In genomic region chr13:39942901-39943273, GRCh38 we compare ENCODE assay signal across 8 cellular contexts.
DNase-seq lines count a peak whose midpoint lies in the region; ATAC-seq and TF ChIP-seq lines count a peak whose summit lies in the region.

No MANE protein-coding gene starts in this region.

- no peak overlapping the region for H4K8ac ChIP-seq in neuronal stem cell (ENCODE audit: low read depth, low read length)

- H3K79me2 ChIP-seq in PC-3 (ENCODE audit: low read length) (no peaks in the 10 kb centered on the region), fibroblast of lung (ENCODE audit: control insufficient read depth, insufficient read depth, low read length) (no peaks in the 10 kb centered on the region)

- H3K4me2 ChIP-seq in PC-3 (ENCODE audit: low read length) (no peak overlapping the region), fibroblast of lung (ENCODE audit: extremely low read depth, insufficient read depth, low read length) (no peak overlapping the region), neuronal stem cell (ENCODE audit: insufficient read depth, low read length, poor library complexity, severe bottlenecking) (no peak overlapping the region)

- no peaks in the 10 kb centered on the region for H3K9me2 ChIP-seq in PC-3 (replicated peaks; ENCODE audit: low read length)

- H3K9me3 ChIP-seq in PC-3 (ENCODE audit: low read length) (no peaks in the 10 kb centered on the region), fibroblast of lung (ENCODE audit: control insufficient read depth, insufficient read depth, low read depth, low read length) (no peaks in the 10 kb centered on the region), neuronal stem cell (replicated peaks in 1 of 2; ENCODE audit: control insufficient read depth in 2 of 2, insufficient read depth in 1 of 2, low read depth in 1 of 2, low read length in 2 of 2) (peaks cover 0 to 3% of the 10 kb centered on the region in 2 donors)

- POLR2A ChIA-PET in PC-3 (lab: Charles Lee; ENCODE audit: unreplicated experiment), result interaction anchor here (0.6 kb wide), 1 partner anchor 707 kb away, joined by 3 read pairs; no protein-coding TSS in a partner anchor

- ATAC-seq in GM21360 (IDR thresholded peaks at IDR 0.05; ENCODE audit: unreplicated experiment) (peak; percentile 97), HG03571 (IDR thresholded peaks at IDR 0.05; ENCODE audit: unreplicated experiment) (peak; percentile 98), PC-3 (peak; percentile 99)

- no TSS peak for BruUV-seq in PC-3 (replicated peaks; lab: Mats Ljungman, UMichigan)

- H3K36me3 ChIP-seq in PC-3 (ENCODE audit: low read depth, low read length), result no peaks in the 10 kb centered on the region
- H3K36me3 ChIP-seq in fibroblast of lung (ENCODE audit: control insufficient read depth, insufficient read depth, low read length), result no peaks in the 10 kb centered on the region
- no peaks in the 10 kb centered on the region for H3K36me3 ChIP-seq in neuronal stem cell (replicated peaks in 1 of 2; ENCODE audit: control insufficient read depth in 2 of 2, insufficient read depth in 2 of 2, low read length in 2 of 2)

- H3K4ac ChIP-seq in neuronal stem cell (ENCODE audit: low read length), result no peak overlapping the region

- no CpG with 5 or more reads among the region's 8 CpGs for WGBS in neuronal stem cell (ENCODE audit: extremely low coverage in 2 of 2, insufficient read length in 2 of 2, insufficient replicate concordance in 1 of 2), 2 donors

- no peak overlapping the region for H2BK120ac ChIP-seq in neuronal stem cell (ENCODE audit: low read depth, low read length)

- TF ChIP-seq CTCF in PC-3 (conservative IDR thresholded peaks at IDR 0.05; ENCODE audit: low read depth, low read length), result peak; percentile 97
- TF ChIP-seq CTCF in fibroblast of lung (conservative IDR thresholded peaks at IDR 0.05 in 1 of 2, IDR thresholded peaks at IDR 0.05 in 1 of 2; ENCODE audit: low read depth in 1 of 2, low read length in 2 of 2), result peak; percentile 98 to 100

- H2AK5ac ChIP-seq in neuronal stem cell (ENCODE audit: low read depth, low read length), result no peak overlapping the region

- H2AFZ ChIP-seq in PC-3 (ENCODE audit: low read length), result peak overlapping the region; percentile 41; the same call in 1 of the 2 replicates
- H2AFZ ChIP-seq in fibroblast of lung (ENCODE audit: low read length), result no peak overlapping the region
- H2AFZ ChIP-seq in neuronal stem cell (ENCODE audit: low read length), result no peak overlapping the region

- DNase-seq in DMS114 treated with DMSO at 0.1 percent for 48 hours (lab: John Stamatoyannopoulos, UW; ENCODE audit: unreplicated experiment), result peak; percentile 26
- DNase-seq in PC-3, result peak; percentile 85
- peak; percentile 70 for DNase-seq in activated T-cell treated with anti-CD3 and anti-CD28 coated beads, Interleukin-2, amount 50 U/mL, for 1 hour
- peak; percentile 77 to 79 for DNase-seq in fibroblast of lung (ENCODE audit: low read depth in 2 of 2)
- DNase-seq in neuronal stem cell (ENCODE audit: low spot score), result peak; percentile 64
- DNase-seq in substantia nigra (lab: John Stamatoyannopoulos, UW), result peak in 40 of 49 donors; percentile 2 to 66 (median 24)

- H4K20me1 ChIP-seq in PC-3 (ENCODE audit: low read length) (no peaks in the 10 kb centered on the region), fibroblast of lung (ENCODE audit: control insufficient read depth, extremely low read depth, insufficient read depth, low read length) (no peaks in the 10 kb centered on the region)

- H3K23ac ChIP-seq in neuronal stem cell (ENCODE audit: low read depth, low read length, poor library complexity), result no peak overlapping the region

- no peak overlapping the region for H2BK15ac ChIP-seq in neuronal stem cell (ENCODE audit: low read length)

- no peaks in the 10 kb centered on the region for H3K4me1 ChIP-seq in PC-3 (ENCODE audit: insufficient read depth, low read length)
- H3K4me1 ChIP-seq in fibroblast of lung (ENCODE audit: control insufficient read depth, extremely low read depth, insufficient read depth, low read length), result no peaks in the 10 kb centered on the region
- peaks cover 3 to 7% of the 10 kb centered on the region in 2 donors for H3K4me1 ChIP-seq in neuronal stem cell (ENCODE audit: control insufficient read depth in 2 of 2, insufficient read depth in 1 of 2, low read depth in 1 of 2, low read length in 2 of 2)

- no peak overlapping the region for H3K14ac ChIP-seq in neuronal stem cell (ENCODE audit: low read length)

- no peak overlapping the region for H3K27ac ChIP-seq in PC-3 (ENCODE audit: low read length)
- no peak overlapping the region for H3K27ac ChIP-seq in fibroblast of lung (ENCODE audit: insufficient read depth, low read length)
- H3K27ac ChIP-seq in neuronal stem cell (replicated peaks; ENCODE audit: low read length), result no peak overlapping the region
- no peak overlapping the region for H3K27ac ChIP-seq in substantia nigra (ENCODE audit: low read depth, low read length, poor library complexity, severe bottlenecking)

- CTCF ChIA-PET in PC-3 (lab: Charles Lee), result interaction anchor here (0.5 to 1.3 kb wide), 8 partner anchors 9 to 740 kb away, joined by 3 to 6 read pairs (median 3); no protein-coding TSS in a partner anchor

- H3K9ac ChIP-seq in PC-3 (ENCODE audit: low read length) (no peak overlapping the region), fibroblast of lung (ENCODE audit: insufficient read depth, low read length) (no peak overlapping the region), neuronal stem cell (ENCODE audit: low read depth, low read length, poor library complexity) (no peak overlapping the region)

- H3K79me1 ChIP-seq in neuronal stem cell (ENCODE audit: low read depth, low read length), result no peaks in the 10 kb centered on the region

- no peak overlapping the region for H4K91ac ChIP-seq in neuronal stem cell (ENCODE audit: low read depth, low read length, poor library complexity)

- no peak overlapping the region for H2BK12ac ChIP-seq in neuronal stem cell (ENCODE audit: low read length)

- H3F3A ChIP-seq in PC-3 (ENCODE audit: low read length, unreplicated experiment), result no peaks in the 10 kb centered on the region

- H3K27me3 ChIP-seq in PC-3 (ENCODE audit: low read length) (no peaks in the 10 kb centered on the region), fibroblast of lung (ENCODE audit: control insufficient read depth, insufficient read depth, low read length) (no peaks in the 10 kb centered on the region), neuronal stem cell (ENCODE audit: control insufficient read depth in 3 of 3, insufficient read depth in 3 of 3, low read depth in 1 of 3, low read length in 3 of 3) (no peaks in the 10 kb centered on the region)

- no peak overlapping the region for H3K18ac ChIP-seq in neuronal stem cell (ENCODE audit: low read length)

- no peak overlapping the region for H2BK5ac ChIP-seq in neuronal stem cell (ENCODE audit: low read length)

- intact Hi-C loops in PC-3 (cut with micrococcal nuclease), result loop anchor here (1.0 to 5.0 kb wide), 3 partner anchors 161 to 740 kb away; no protein-coding TSS in a partner anchor

- H3K4me3 ChIP-seq in PC-3 (ENCODE audit: low read length) (no peak overlapping the region), fibroblast of lung (replicated peaks in 1 of 4; ENCODE audit: control extremely low read depth in 1 of 4, insufficient read depth in 1 of 4, low read depth in 3 of 4, low read length in 4 of 4) (no peak overlapping the region), neuronal stem cell (ENCODE audit: low read length in 2 of 2) (no peak overlapping the region)

Comparison
In these comparisons a context has a peak if more than half of its experiments do, and no peak if none do; other contexts are left out.
1. DNase-seq: peak in every context shown above with its lines; median percentile 85 in PC-3; 78 in fibroblast of lung; 70 in activated T-cell treated with anti-CD3 and anti-CD28 coated beads, Interleukin-2, amount 50 U/mL, for 1 hour; 64 in neuronal stem cell; 26 in DMS114 treated with DMSO at 0.1 percent for 48 hours; 24 in substantia nigra.